20 cellular contexts compared by ENCODE assay signal in the genomic region with DNA sequence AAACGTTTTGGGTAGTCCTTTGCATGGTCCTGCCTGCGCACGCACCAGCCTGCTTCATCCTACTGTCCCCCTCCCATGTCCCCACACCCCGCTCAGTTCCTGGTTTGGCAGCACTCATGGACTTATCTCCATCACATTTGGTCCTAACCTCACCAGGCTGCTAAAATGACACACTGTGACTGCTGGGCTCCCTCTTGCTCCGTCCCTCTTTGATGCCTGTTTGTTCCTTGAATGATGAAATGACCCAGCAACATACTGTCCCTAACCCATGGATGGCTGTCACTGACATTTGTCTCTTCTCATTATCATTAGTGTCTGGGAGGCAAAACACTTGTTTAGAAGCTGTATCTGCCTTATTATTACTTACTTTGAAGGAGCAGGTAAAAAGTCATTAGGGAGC.
"Had no signal": no experiment of that assay in that cellular context is flagged by ENCODE, and none has a peak within 500 bp of the region (broad histone marks: within the 10 kb centered on the region; RNA-seq: fewer than 3 reads in every experiment).

No MANE protein-coding gene starts in this region.

- H3K27ac Mint-ChIP-seq: memory B cell; naive thymus-derived CD4-positive, alpha-beta T cell had no signal

- H3K4me3 Mint-ChIP-seq: memory B cell; naive thymus-derived CD4-positive, alpha-beta T cell had no signal

- DNase-seq: dermis blood vessel endothelial cell; dorsolateral prefrontal cortex; effector CD4-positive, alpha-beta T cell; effector memory CD4-positive, alpha-beta T cell; foreskin keratinocyte; head of caudate nucleus; heart right ventricle; hippocampal formation; islet precursor cell; kidney; kidney glomerular epithelial cell; left colon; left ventricle myocardium inferior; mammary epithelial cell; mesendoderm; midbrain; naive thymus-derived CD4-positive, alpha-beta T cell had no signal

- H3K36me3 Mint-ChIP-seq: memory B cell; naive thymus-derived CD4-positive, alpha-beta T cell had no signal

- ATAC-seq: foreskin keratinocyte; gastroesophageal sphincter; heart right ventricle; left colon; left lobe of liver; naive thymus-derived CD4-positive, alpha-beta T cell had no signal

- H3K9me3 Mint-ChIP-seq: memory B cell had no signal

- H3K4me1 Mint-ChIP-seq: memory B cell; naive thymus-derived CD4-positive, alpha-beta T cell had no signal
